Comparison of ENCODE assay signal across 1 cellular context in the genomic region with DNA sequence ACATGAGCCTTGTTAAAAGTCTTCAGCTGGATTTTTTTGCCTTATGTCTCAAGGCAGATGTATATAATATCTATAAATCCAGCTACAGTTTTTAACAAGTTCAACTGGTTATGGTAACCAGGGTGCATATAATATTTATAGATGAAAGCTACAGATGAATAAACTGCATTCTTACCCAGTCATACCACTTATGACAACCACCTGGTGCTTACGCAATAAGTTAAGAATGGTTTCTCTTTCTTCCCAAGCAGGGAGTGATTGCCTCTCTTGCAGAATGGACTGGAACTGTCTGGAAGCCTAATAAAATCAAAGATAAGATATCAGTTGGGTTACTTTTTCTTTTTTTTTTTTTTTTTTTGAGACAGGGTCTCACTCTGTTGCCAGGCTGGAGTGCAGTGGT.
TF ChIP-seq lines count a peak whose summit lies in the region.

No MANE protein-coding gene starts in this region.

TF ChIP-seq in WTC11, 78 proteins besides CTCF, POLR2A, EP300 and RAD21 (continued from another document):
- TF ChIP-seq CREM (CRISPR knock-in tag; IDR thresholded peaks at IDR 0.05) (no peak), TCF7 (CRISPR knock-in tag; IDR thresholded peaks at IDR 0.05; ENCODE audit: low read depth) (no peak)
- TF ChIP-seq, protein P1, sequence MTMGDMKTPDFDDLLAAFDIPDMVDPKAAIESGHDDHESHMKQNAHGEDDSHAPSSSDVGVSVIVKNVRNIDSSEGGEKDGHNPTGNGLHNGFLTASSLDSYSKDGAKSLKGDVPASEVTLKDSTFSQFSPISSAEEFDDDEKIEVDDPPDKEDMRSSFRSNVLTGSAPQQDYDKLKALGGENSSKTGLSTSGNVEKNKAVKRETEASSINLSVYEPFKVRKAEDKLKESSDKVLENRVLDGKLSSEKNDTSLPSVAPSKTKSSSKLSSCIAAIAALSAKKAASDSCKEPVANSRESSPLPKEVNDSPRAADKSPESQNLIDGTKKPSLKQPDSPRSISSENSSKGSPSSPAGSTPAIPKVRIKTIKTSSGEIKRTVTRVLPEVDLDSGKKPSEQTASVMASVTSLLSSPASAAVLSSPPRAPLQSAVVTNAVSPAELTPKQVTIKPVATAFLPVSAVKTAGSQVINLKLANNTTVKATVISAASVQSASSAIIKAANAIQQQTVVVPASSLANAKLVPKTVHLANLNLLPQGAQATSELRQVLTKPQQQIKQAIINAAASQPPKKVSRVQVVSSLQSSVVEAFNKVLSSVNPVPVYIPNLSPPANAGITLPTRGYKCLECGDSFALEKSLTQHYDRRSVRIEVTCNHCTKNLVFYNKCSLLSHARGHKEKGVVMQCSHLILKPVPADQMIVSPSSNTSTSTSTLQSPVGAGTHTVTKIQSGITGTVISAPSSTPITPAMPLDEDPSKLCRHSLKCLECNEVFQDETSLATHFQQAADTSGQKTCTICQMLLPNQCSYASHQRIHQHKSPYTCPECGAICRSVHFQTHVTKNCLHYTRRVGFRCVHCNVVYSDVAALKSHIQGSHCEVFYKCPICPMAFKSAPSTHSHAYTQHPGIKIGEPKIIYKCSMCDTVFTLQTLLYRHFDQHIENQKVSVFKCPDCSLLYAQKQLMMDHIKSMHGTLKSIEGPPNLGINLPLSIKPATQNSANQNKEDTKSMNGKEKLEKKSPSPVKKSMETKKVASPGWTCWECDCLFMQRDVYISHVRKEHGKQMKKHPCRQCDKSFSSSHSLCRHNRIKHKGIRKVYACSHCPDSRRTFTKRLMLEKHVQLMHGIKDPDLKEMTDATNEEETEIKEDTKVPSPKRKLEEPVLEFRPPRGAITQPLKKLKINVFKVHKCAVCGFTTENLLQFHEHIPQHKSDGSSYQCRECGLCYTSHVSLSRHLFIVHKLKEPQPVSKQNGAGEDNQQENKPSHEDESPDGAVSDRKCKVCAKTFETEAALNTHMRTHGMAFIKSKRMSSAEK (CRISPR knock-in tag; IDR thresholded peaks at IDR 0.05; ENCODE audit: borderline replicate concordance): no peak
TF ChIP-seq in WTC11: peak in this region for 0.
